21 cellular contexts compared by ENCODE assay signal in genomic region chr1:1340185-1340584, GRCh38. TPM values are rescaled to one million over a fixed set of nuclear protein-coding genes. Genes with fewer than 3 reads are reported as not detected.
"Had no signal": no experiment of that assay in that cellular context is flagged by ENCODE, and none has a peak within 500 bp of the region (broad histone marks: within the 10 kb centered on the region; RNA-seq: fewer than 3 reads in every experiment).

No MANE protein-coding gene starts in this region.

- H3K4me3 ChIP-seq: colonic mucosa, esophagus muscularis mucosa, gastroesophageal sphincter, heart right ventricle, left lung, lower lobe of right lung, mucosa of descending colon had no signal

- H3K9me3 ChIP-seq: colonic mucosa, esophagus muscularis mucosa, gastroesophageal sphincter, heart right ventricle, left lung, lower lobe of right lung, mucosa of descending colon had no signal

- H3K4me3 Mint-ChIP-seq: dendritic cell treated with granulocyte-macrophage colony-stimulating factor and Interleukin-4, amounts not matched to agents 40 ng/mL and 50 ng/mL, for 4 days; effector memory CD8-positive, alpha-beta T cell; endodermal cell; mesothelial cell of epicardium had no signal

- ATAC-seq: effector memory CD8-positive, alpha-beta T cell; foreskin keratinocyte; gastroesophageal sphincter; heart right ventricle; left cardiac atrium; left lung; left ventricle myocardium superior; lower lobe of right lung; mucosa of descending colon had no signal

- H3K27ac ChIP-seq: colonic mucosa, epithelial cell of prostate, esophagus muscularis mucosa, foreskin keratinocyte, gastroesophageal sphincter, heart right ventricle, left lung, lower lobe of right lung had no signal

- H3K27me3 Mint-ChIP-seq: dendritic cell treated with granulocyte-macrophage colony-stimulating factor and Interleukin-4, amounts not matched to agents 40 ng/mL and 50 ng/mL, for 4 days; effector memory CD8-positive, alpha-beta T cell had no signal

- H3K9me3 Mint-ChIP-seq: dendritic cell treated with granulocyte-macrophage colony-stimulating factor and Interleukin-4, amounts not matched to agents 40 ng/mL and 50 ng/mL, for 4 days; effector memory CD8-positive, alpha-beta T cell; endodermal cell; mesothelial cell of epicardium had no signal

- H3K4me1 Mint-ChIP-seq: endodermal cell, mesothelial cell of epicardium had no signal

- H3K27me3 ChIP-seq: colonic mucosa, esophagus muscularis mucosa, foreskin keratinocyte, gastroesophageal sphincter, heart right ventricle, left lung had no signal

- H3K27ac Mint-ChIP-seq: dendritic cell treated with granulocyte-macrophage colony-stimulating factor and Interleukin-4, amounts not matched to agents 40 ng/mL and 50 ng/mL, for 4 days; effector memory CD8-positive, alpha-beta T cell; endodermal cell; mesothelial cell of epicardium had no signal

- DNase-seq: colonic mucosa; cortex of kidney; effector CD8-positive, alpha-beta T cell; effector memory CD8-positive, alpha-beta T cell; endodermal cell; foreskin keratinocyte; heart right ventricle; hippocampal formation; left cardiac atrium; left lung; left ventricle myocardium superior; lower lobe of right lung; mesenchymal stem cell; mucosa of descending colon had no signal

- H3K36me3 ChIP-seq: colonic mucosa had no signal

RNA-seq across cellular contexts. Expression of gene MXRA8, which starts 18.2 kb away (rescaled TPM):
- total RNA-seq: dermis microvascular lymphatic vessel endothelial cell had no signal
- polyA plus RNA-seq: keratinocyte had no signal
